7 cellular contexts compared by ENCODE assay signal in the genomic region with DNA sequence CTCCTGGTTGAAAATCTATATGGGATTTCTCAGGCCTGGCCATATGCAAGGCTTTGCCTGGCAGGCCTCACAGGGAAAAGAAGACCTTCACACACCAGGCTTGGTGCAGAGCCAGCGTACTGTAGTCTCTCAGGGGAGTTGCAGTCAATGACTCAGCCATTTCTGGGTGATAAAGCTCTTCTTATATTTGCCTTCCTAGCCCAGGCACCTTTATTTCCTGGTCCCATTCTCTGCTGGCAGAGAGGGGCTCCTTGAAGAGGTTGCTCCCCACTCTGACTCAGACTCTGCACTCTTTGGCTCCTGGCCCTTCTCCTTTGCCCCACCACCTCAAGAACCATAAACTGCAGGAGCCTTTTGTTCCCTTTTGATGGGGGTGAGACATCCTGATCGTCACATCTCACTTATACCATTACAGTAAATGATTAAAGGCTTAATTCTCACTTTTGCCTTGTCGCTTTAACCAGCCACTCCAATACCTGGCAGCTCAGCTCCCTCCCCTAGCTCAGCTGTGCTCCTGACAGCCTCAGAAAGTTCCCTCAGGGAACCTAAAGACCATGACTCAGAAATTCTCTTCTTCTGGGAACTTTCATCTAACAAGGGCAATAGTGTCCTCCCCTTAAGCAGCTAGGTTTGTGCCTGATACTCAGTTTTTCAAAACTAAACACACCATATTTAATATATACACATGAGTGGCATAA.
DNase-seq lines count a peak whose midpoint lies in the region; ATAC-seq and TF ChIP-seq lines count a peak whose summit lies in the region.
"Not testable (repeated sequence)": the region's sequence is repeated elsewhere in the genome, so short reads cannot be mapped to it uniquely, and the experiment has no call there.

No MANE protein-coding gene starts in this region.

- H3K36me3 Mint-ChIP-seq in chondrocyte (ENCODE audit: low read depth): not testable (repeated sequence)
- peaks cover 50% of the 10 kb centered on the region for H3K36me3 Mint-ChIP-seq in nephron progenitor cell (ENCODE audit: low read depth)

- peaks cover 0 to 11% of the 10 kb centered on the region in 2 donors for H3K9me3 ChIP-seq in right atrium auricular region

- H3K27me3 ChIP-seq in right atrium auricular region: not testable (repeated sequence)

- not testable (repeated sequence) for TF ChIP-seq CTCF in chondrocyte (IDR thresholded peaks at IDR 0.05); right atrium auricular region (IDR thresholded peaks at IDR 0.05); nephron progenitor cell (IDR thresholded peaks at IDR 0.05)

- H3K27me3 Mint-ChIP-seq in chondrocyte (ENCODE audit: low read depth); nephron progenitor cell (ENCODE audit: low read depth, poor library complexity): not testable (repeated sequence)

- not testable (repeated sequence) for H3K36me3 ChIP-seq in right atrium auricular region

- H3K27ac ChIP-seq in right atrium auricular region: peak overlapping the region; percentile 14 to 58

- H3K9me3 Mint-ChIP-seq in chondrocyte (ENCODE audit: low read depth): not testable (repeated sequence)
- H3K9me3 Mint-ChIP-seq in nephron progenitor cell: peaks cover 29% of the 10 kb centered on the region

- not testable (repeated sequence) for H3K4me3 Mint-ChIP-seq in chondrocyte (ENCODE audit: unreplicated experiment); nephron progenitor cell

- H3K4me3 ChIP-seq in right atrium auricular region: not testable (repeated sequence)

- peak overlapping the region; percentile 90 for H3K27ac Mint-ChIP-seq in chondrocyte (ENCODE audit: unreplicated experiment)
- peak overlapping the region; percentile 99 for H3K27ac Mint-ChIP-seq in nephron progenitor cell

- DNase-seq in DMS79 (lab: John Stamatoyannopoulos, UW) (peak; percentile 43), HS-5 (ENCODE audit: low read depth) (peak; percentile 37), NCI-H2171 treated with DMSO at 0.1 percent for 48 hours (lab: John Stamatoyannopoulos, UW) (peak; percentile 73)
- not testable (repeated sequence) for DNase-seq in chondrocyte (ENCODE audit: low spot score); right atrium auricular region (ENCODE audit: low spot score); nephron progenitor cell

- ATAC-seq in SK-N-SH treated with all-trans-retinoic acid at 6 μM for 48 hours: peak; percentile 78

- H3K4me1 Mint-ChIP-seq in chondrocyte (ENCODE audit: low read depth) (peaks cover 27% of the 10 kb centered on the region), nephron progenitor cell (peaks cover 32% of the 10 kb centered on the region)

- H3K4me1 ChIP-seq in right atrium auricular region: peaks cover 0 to 10% of the 10 kb centered on the region in 2 donors
